ENCODE assay signal across 9 cellular contexts in genomic region chr7:90246184-90246583, GRCh38. TPM values are rescaled to one million over a fixed set of nuclear protein-coding genes. Genes with fewer than 3 reads are reported as not detected.
DNase-seq lines count a peak whose midpoint lies in the region; ATAC-seq, FAIRE-seq and TF ChIP-seq lines count a peak whose summit lies in the region.
"Had no signal": no experiment of that assay in that cellular context is flagged by ENCODE, and none has a peak within 500 bp of the region (broad histone marks: within the 10 kb centered on the region; RNA-seq: fewer than 3 reads in every experiment).

No MANE protein-coding gene starts in this region.

- BruUV-seq in endothelial cell of umbilical vein (replicated peaks; lab: Mats Ljungman, UMichigan), result TSS peak; percentile 19

- ATAC-seq in naive thymus-derived CD8-positive, alpha-beta T cell, result no peak
- no peak for ATAC-seq in left lobe of liver
- no peak for ATAC-seq in HG02885 (IDR thresholded peaks at IDR 0.05; ENCODE audit: poor library complexity, unreplicated experiment)

- DNase-seq in LHCN-M2 (ENCODE audit: low read depth) (peak; percentile 27), endothelial cell of umbilical vein (ENCODE audit: low read depth, low spot score) (no peak), pons (ENCODE audit: low spot score) (no peak), left lobe of liver (ENCODE audit: low spot score) (no peak), frontal cortex (ENCODE audit: low spot score in 2 of 2) (no peak)
- peak in 1 of 10 donors; percentile 42 for DNase-seq in naive thymus-derived CD8-positive, alpha-beta T cell
- DNase-seq: DND-41 had no signal

- H3K4me3 ChIP-seq in ACC112 (ENCODE audit: low read depth, low read length), result peak overlapping the region; percentile 80
- no peak overlapping the region for H3K4me3 ChIP-seq in endothelial cell of umbilical vein (replicated peaks in 1 of 3; ENCODE audit: insufficient read depth in 1 of 3, low read depth in 1 of 3, low read length in 3 of 3)

- no peak for FAIRE-seq in endothelial cell of umbilical vein (lab: Jason Lieb, UNC)
- FAIRE-seq in frontal cortex (lab: Jason Lieb, UNC), result no peak

- peak overlapping the region; percentile 81 to 96 (median 92) for H3K4me3 Mint-ChIP-seq in naive thymus-derived CD8-positive, alpha-beta T cell

- no peaks in the 10 kb centered on the region for H4K20me1 ChIP-seq in endothelial cell of umbilical vein (replicated peaks; ENCODE audit: control insufficient read depth, extremely low read depth, insufficient read depth, low read length)

- TF ChIP-seq CTCF in endothelial cell of umbilical vein (IDR thresholded peaks at IDR 0.05; ENCODE audit: extremely low read depth in 1 of 2, insufficient read depth in 1 of 2, low read depth in 1 of 2, low read length in 2 of 2), result no peak

- H3K9me1 ChIP-seq in endothelial cell of umbilical vein (replicated peaks; ENCODE audit: control insufficient read depth, extremely low read depth, insufficient read depth, low read length), result no peaks in the 10 kb centered on the region

- H3K9ac ChIP-seq in endothelial cell of umbilical vein (replicated peaks; ENCODE audit: extremely low read depth, insufficient read depth, low read length), result no peak overlapping the region

- intact Hi-C loops in endothelial cell of umbilical vein (cut with micrococcal nuclease), result no loop called here

- POLR2A ChIA-PET in endothelial cell of umbilical vein (lab: Charles Lee), result interaction anchor here (0.6 kb wide), 1 partner anchor 52 kb away, joined by 3 read pairs; no protein-coding TSS in a partner anchor
- POLR2A ChIA-PET in naive thymus-derived CD8-positive, alpha-beta T cell (lab: Charles Lee), result no interaction called here

- dilution Hi-C loops in endothelial cell of umbilical vein (cut with MboI; ENCODE audit: extremely low pct_ligation_motif_present, low sequenced_read_pairs), result no loop called here

- H3K36me3 ChIP-seq in ACC112 (ENCODE audit: insufficient read depth, low read length) (no peaks in the 10 kb centered on the region), endothelial cell of umbilical vein (ENCODE audit: control insufficient read depth in 2 of 2, extremely low read depth in 1 of 2, insufficient read depth in 2 of 2, low read length in 2 of 2) (no peaks in the 10 kb centered on the region)

- H3K27ac ChIP-seq in ACC112 (ENCODE audit: low read depth, low read length), result peak overlapping the region; percentile 44; the same call in 1 of the 2 replicates
- H3K27ac ChIP-seq in endothelial cell of umbilical vein (ENCODE audit: insufficient read depth, low read depth, low read length), result no peak overlapping the region

- peak overlapping the region in 2 of 10 donors; percentile 90 to 96 for H3K27ac Mint-ChIP-seq in naive thymus-derived CD8-positive, alpha-beta T cell

- CTCF ChIA-PET in endothelial cell of umbilical vein (lab: Charles Lee), result interaction anchor here (1.0 to 2.0 kb wide), 7 partner anchors 14 to 182 kb away, joined by 3 to 7 read pairs (median 4); partner anchors contain the start of genes STEAP1 and STEAP2

- no peak for TF ChIP-seq POLR2A in endothelial cell of umbilical vein (IDR thresholded peaks at IDR 0.05; ENCODE audit: low read depth, low read length)

- no peak overlapping the region for H3K4me2 ChIP-seq in endothelial cell of umbilical vein (ENCODE audit: insufficient read depth, low read length)

- H3K9me3 ChIP-seq in endothelial cell of umbilical vein (replicated peaks; ENCODE audit: control insufficient read depth, insufficient read depth, low read length), result no peaks in the 10 kb centered on the region

- H3K4me1 Mint-ChIP-seq in naive thymus-derived CD8-positive, alpha-beta T cell, result peaks cover 10 to 26% (median 20%) of the 10 kb centered on the region in 4 donors

- H2AFZ ChIP-seq in ACC112 (ENCODE audit: low read length, unreplicated experiment) (peak overlapping the region; percentile 65), endothelial cell of umbilical vein (ENCODE audit: low read depth, low read length) (peak overlapping the region; percentile 38)

- no peaks in the 10 kb centered on the region for H3K36me3 Mint-ChIP-seq in naive thymus-derived CD8-positive, alpha-beta T cell

- peaks cover 24% of the 10 kb centered on the region for H3K4me1 ChIP-seq in ACC112 (ENCODE audit: control insufficient read depth, insufficient read depth, low read length, unreplicated experiment)
- peaks cover 17% of the 10 kb centered on the region for H3K4me1 ChIP-seq in endothelial cell of umbilical vein (ENCODE audit: control insufficient read depth, extremely low read depth, insufficient read depth, low read length)

- H3K27me3 Mint-ChIP-seq in naive thymus-derived CD8-positive, alpha-beta T cell, result peaks cover 19 to 49% (median 29%) of the 10 kb centered on the region in 5 donors

- H3K9me3 Mint-ChIP-seq in naive thymus-derived CD8-positive, alpha-beta T cell, result no peaks in the 10 kb centered on the region

- no peaks in the 10 kb centered on the region for H3K79me2 ChIP-seq in ACC112 (ENCODE audit: control insufficient read depth, insufficient read depth, low read length, unreplicated experiment)
- no peaks in the 10 kb centered on the region for H3K79me2 ChIP-seq in endothelial cell of umbilical vein (ENCODE audit: control insufficient read depth, insufficient read depth, low read length)

- H3K27me3 ChIP-seq in ACC112 (ENCODE audit: insufficient read depth, low read length), result no peaks in the 10 kb centered on the region
- H3K27me3 ChIP-seq in endothelial cell of umbilical vein (ENCODE audit: control insufficient read depth in 2 of 2, insufficient read depth in 2 of 2, low read length in 2 of 2), result no peaks in the 10 kb centered on the region

TF ChIP-seq in endothelial cell of umbilical vein, 7 proteins besides CTCF, POLR2A, EP300 and RAD21:
- TF ChIP-seq FOS (IDR thresholded peaks at IDR 0.05; ENCODE audit: borderline replicate concordance, insufficient read depth, low read length), result no peak
- no peak for TF ChIP-seq POLR2AphosphoS5 (IDR thresholded peaks at IDR 0.05; ENCODE audit: insufficient read depth, low read depth, low read length)
- TF ChIP-seq JUN (IDR thresholded peaks at IDR 0.05; ENCODE audit: borderline replicate concordance, insufficient read depth, insufficient read length, low read depth), result no peak
- no peak for TF ChIP-seq EZH2 (IDR thresholded peaks at IDR 0.05; ENCODE audit: borderline replicate concordance, low read depth, low read length, severe bottlenecking)
- TF ChIP-seq GATA2 (IDR thresholded peaks at IDR 0.05; ENCODE audit: insufficient read depth, insufficient read length, low read depth, low read length), result no peak
- TF ChIP-seq MYC (IDR thresholded peaks at IDR 0.05; ENCODE audit: low read depth, low read length), result no peak
- TF ChIP-seq, protein P1, sequence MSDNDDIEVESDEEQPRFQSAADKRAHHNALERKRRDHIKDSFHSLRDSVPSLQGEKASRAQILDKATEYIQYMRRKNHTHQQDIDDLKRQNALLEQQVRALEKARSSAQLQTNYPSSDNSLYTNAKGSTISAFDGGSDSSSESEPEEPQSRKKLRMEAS (IDR thresholded peaks at IDR 0.05; ENCODE audit: insufficient read depth, insufficient read length), result no peak

RNA-seq across cellular contexts. Expression of gene CFAP69, which starts 1.2 kb away (rescaled TPM):
- total RNA-seq in LHCN-M2 (2014; rRNA removed) (1.6 and 14.7 TPM in 2 replicates), endothelial cell of umbilical vein (2.9 and 4.4 TPM in 2 replicates), left lobe of liver (1.7 TPM), frontal cortex (3.3 TPM)
- polyA plus RNA-seq in LHCN-M2 (2012), result 0.66 TPM
- 0.51 and 0.81 TPM in 2 replicates for polyA plus RNA-seq in endothelial cell of umbilical vein
- 0.35 and 0.51 TPM in 2 replicates for polyA plus RNA-seq in endothelial cell of umbilical vein (2011; cell fraction: cytosol; rRNA removed)
- polyA plus RNA-seq in endothelial cell of umbilical vein (2011; cell fraction: nucleus; rRNA removed), result 8.3 TPM in 2 replicates
- polyA plus RNA-seq in endothelial cell of umbilical vein (2012), result 1.1 and 2.1 TPM in 2 replicates
- 1.5 and 5.4 TPM in 2 replicates for polyA minus RNA-seq in endothelial cell of umbilical vein
- polyA minus RNA-seq in endothelial cell of umbilical vein (2011; cell fraction: cytosol; rRNA and poly(A)+ RNA removed), result 0.82 TPM
- 8.6 and 10.3 TPM in 2 replicates for polyA minus RNA-seq in endothelial cell of umbilical vein (2011; cell fraction: nucleus; rRNA and poly(A)+ RNA removed)
- total RNA-seq in naive thymus-derived CD8-positive, alpha-beta T cell, result under 1 TPM; 0.39 to 0.77 TPM
- polyA plus RNA-seq in naive thymus-derived CD8-positive, alpha-beta T cell, result not detected

RNA-seq across cellular contexts. Expression of gene STEAP2, which starts 34.6 kb away (rescaled TPM):
- total RNA-seq in LHCN-M2 (2014; rRNA removed) (11.4 and 23.9 TPM in 2 replicates), endothelial cell of umbilical vein (4.2 and 4.6 TPM in 2 replicates), left lobe of liver (0.81 TPM), frontal cortex (2.4 TPM)
- 1.1 TPM for polyA plus RNA-seq in LHCN-M2 (2012)
- polyA plus RNA-seq in endothelial cell of umbilical vein, result 3.0 and 4.2 TPM in 2 replicates
- polyA plus RNA-seq in endothelial cell of umbilical vein (2011; cell fraction: cytosol; rRNA removed), result 2.1 and 2.7 TPM in 2 replicates
- 10.8 and 11.0 TPM in 2 replicates for polyA plus RNA-seq in endothelial cell of umbilical vein (2011; cell fraction: nucleus; rRNA removed)
- polyA plus RNA-seq in endothelial cell of umbilical vein (2012), result 1.3 and 2.6 TPM in 2 replicates
- 7.7 and 8.7 TPM in 2 replicates for polyA minus RNA-seq in endothelial cell of umbilical vein
- polyA minus RNA-seq in endothelial cell of umbilical vein (2011; cell fraction: cytosol; rRNA and poly(A)+ RNA removed), result not detected
- 10.9 and 12.7 TPM in 2 replicates for polyA minus RNA-seq in endothelial cell of umbilical vein (2011; cell fraction: nucleus; rRNA and poly(A)+ RNA removed)
- total RNA-seq in naive thymus-derived CD8-positive, alpha-beta T cell, result not detected
- polyA plus RNA-seq in naive thymus-derived CD8-positive, alpha-beta T cell, result not detected
